In genomic region chr4:44438687-44439086, GRCh38 we compare ENCODE assay signal across 16 cellular contexts. TPM values are rescaled to one million over a fixed set of nuclear protein-coding genes. Genes with fewer than 3 reads are reported as not detected.
A peak's percentile ranks its signal among the peaks of the same experiment; 100 is the strongest.
DNase-seq lines count a peak whose midpoint lies in the region; TF ChIP-seq lines count a peak whose summit lies in the region.
"Had no signal": no experiment of that assay in that cellular context is flagged by ENCODE, and none has a peak within 500 bp of the region (broad histone marks: within the 10 kb centered on the region; RNA-seq: fewer than 3 reads in every experiment).

No MANE protein-coding gene starts in this region.

- H3K27ac Mint-ChIP-seq in glutamatergic neuron (ENCODE audit: unreplicated experiment): peak overlapping the region; percentile 80
- no peak overlapping the region for H3K27ac Mint-ChIP-seq in Calu3 (ENCODE audit: unreplicated experiment)
- H3K27ac Mint-ChIP-seq: B cell; CD4-positive, CD25-positive, alpha-beta regulatory T cell; CD8-positive, alpha-beta memory T cell; HFFc6 had no signal

- intact Hi-C loops in Calu3 (cut with micrococcal nuclease; ENCODE audit: unreplicated experiment): no loop called here

- no peaks in the 10 kb centered on the region for H3K36me3 Mint-ChIP-seq in glutamatergic neuron (ENCODE audit: unreplicated experiment)
- H3K36me3 Mint-ChIP-seq in Calu3 (ENCODE audit: insufficient read depth, unreplicated experiment): no peaks in the 10 kb centered on the region
- H3K36me3 Mint-ChIP-seq: CD4-positive, CD25-positive, alpha-beta regulatory T cell; CD8-positive, alpha-beta memory T cell had no signal

- TF ChIP-seq CTCF in glutamatergic neuron (IDR thresholded peaks at IDR 0.05; ENCODE audit: partially characterized antibody, unreplicated experiment) (no peak), Calu3 (IDR thresholded peaks at IDR 0.05; ENCODE audit: unreplicated experiment) (no peak)

- DNase-seq in G401 (ENCODE audit: low spot score): peak; percentile 53
- peak; percentile 16 to 75 for DNase-seq in NCI-H524 (lab: John Stamatoyannopoulos, UW)
- no peak for DNase-seq in glutamatergic neuron
- no peak for DNase-seq in substantia nigra (lab: John Stamatoyannopoulos, UW)
- DNase-seq in stimulated activated naive CD4-positive, alpha-beta T cell treated with Interleukin-2 at 50 U/mL for 16 hours (lab: John Stamatoyannopoulos, UW): no peak
- no peak for DNase-seq in Calu3
- DNase-seq: CD4-positive, CD25-positive, alpha-beta regulatory T cell; CD8-positive, alpha-beta memory T cell; COR-L47; GDM1; GOT3; H7; HFFc6 had no signal

- H3K9me3 Mint-ChIP-seq in glutamatergic neuron (ENCODE audit: unreplicated experiment): no peaks in the 10 kb centered on the region
- peaks cover 2% of the 10 kb centered on the region for H3K9me3 Mint-ChIP-seq in Calu3 (ENCODE audit: low read depth, unreplicated experiment)
- H3K9me3 Mint-ChIP-seq: CD4-positive, CD25-positive, alpha-beta regulatory T cell had no signal

- H3K4me3 Mint-ChIP-seq in glutamatergic neuron (ENCODE audit: unreplicated experiment): peak overlapping the region; percentile 48
- no peak overlapping the region for H3K4me3 Mint-ChIP-seq in Calu3 (ENCODE audit: low read depth, unreplicated experiment)
- H3K4me3 Mint-ChIP-seq: B cell; CD4-positive, CD25-positive, alpha-beta regulatory T cell; CD8-positive, alpha-beta memory T cell; HFFc6 had no signal

- H3K4me1 Mint-ChIP-seq in glutamatergic neuron (ENCODE audit: low read depth, unreplicated experiment) (peaks cover 42% of the 10 kb centered on the region), Calu3 (ENCODE audit: low read depth, unreplicated experiment) (no peaks in the 10 kb centered on the region)
- H3K4me1 Mint-ChIP-seq: B cell; CD4-positive, CD25-positive, alpha-beta regulatory T cell; CD8-positive, alpha-beta memory T cell had no signal

- BruUV-seq in Calu3 (replicated peaks; lab: Mats Ljungman, UMichigan): no TSS peak

- H3K27me3 Mint-ChIP-seq in glutamatergic neuron (ENCODE audit: unreplicated experiment) (peaks cover 2% of the 10 kb centered on the region), Calu3 (ENCODE audit: unreplicated experiment) (no peaks in the 10 kb centered on the region)

- CTCF ChIA-PET in Calu3 (lab: Charles Lee): no interaction called here

- in situ Hi-C loops in G401 (cut with HindIII; ENCODE audit: low sequenced_read_pairs): no loop called here

- peak overlapping the region; percentile 14 for H3K27ac ChIP-seq in substantia nigra (ENCODE audit: low read depth, low read length, poor library complexity, severe bottlenecking)
- H3K27ac ChIP-seq: HL-60 had no signal

RNA-seq across cellular contexts. Expression of gene KCTD8, which starts 9.9 kb away (rescaled TPM):
- total RNA-seq in G401 (2014; rRNA removed; shearing (Covaris generic)): 0.12 TPM in 1 of 2 replicates, not detected in the other
- total RNA-seq in glutamatergic neuron (ENCODE audit: unreplicated experiment) (23.2 TPM), Calu3 (2022) (not detected in 2 replicates)
- total RNA-seq: A172; B cell; CD4-positive, CD25-positive, alpha-beta regulatory T cell; CD8-positive, alpha-beta memory T cell; HFFc6 had no signal

Comparison
In these comparisons a context has a peak if more than half of its experiments do, and no peak if none do; other contexts are left out.
1. DNase-seq: peak in G401 (single experiment) and NCI-H524 (2 of 2); none in glutamatergic neuron (single experiment), substantia nigra (0 of 49), stimulated activated naive CD4-positive, alpha-beta T cell treated with Interleukin-2 at 50 U/mL for 16 hours (single experiment) and Calu3 (single experiment).
2. RNA of gene KCTD8, which starts 9.9 kb away (total RNA-seq): 23.2 TPM in glutamatergic neuron (single experiment); 0.12 TPM in G401 and not detected in Calu3; every median in the first group is over 10 times any median in the second.